Comparison of ENCODE assay signal across 18 cellular contexts in genomic region chr12:58099476-58099875, GRCh38.
DNase-seq lines count a peak whose midpoint lies in the region; ATAC-seq and TF ChIP-seq lines count a peak whose summit lies in the region.
"Had no signal": no experiment of that assay in that cellular context is flagged by ENCODE, and none has a peak within 500 bp of the region (broad histone marks: within the 10 kb centered on the region; RNA-seq: fewer than 3 reads in every experiment).

No MANE protein-coding gene starts in this region.

- H3K4me3 ChIP-seq in gastrocnemius medialis (no peak overlapping the region), WERI-Rb-1 (ENCODE audit: low read depth, low read length) (no peak overlapping the region)
- H3K4me3 ChIP-seq: GM23338 had no signal

- H3K27ac ChIP-seq in gastrocnemius medialis (peak overlapping the region; percentile 21 to 67 (median 40)), WERI-Rb-1 (no peak overlapping the region)

- intact Hi-C loops in gastrocnemius medialis (cut with DNase I; ENCODE audit: low total_unique reads), result no loop called here
- intact Hi-C loops in activated T-helper 2 cell treated with anti-CD3 and anti-CD28 coated beads, Interferon-gamma antibody, Interleukin-2, Interleukin-4, amounts not matched to agents 10 μg/mL and 5 μg/mL and 100 μg/mL, durations not matched to agents 14 hours and 24 hours and 36 hours (cut with micrococcal nuclease), result no loop called here

- no peaks in the 10 kb centered on the region for H3K9me3 Mint-ChIP-seq in activated T-helper 2 cell treated with anti-CD3 and anti-CD28 coated beads, Interferon-gamma antibody, Interleukin-2, Interleukin-4, amounts not matched to agents 10 μg/mL and 5 μg/mL and 100 μg/mL, durations not matched to agents 14 hours and 24 hours and 36 hours

- TF ChIP-seq POLR2A in gastrocnemius medialis (IDR thresholded peaks at IDR 0.05), result no peak

- TF ChIP-seq CTCF in gastrocnemius medialis (IDR thresholded peaks at IDR 0.05 in 4 of 5, conservative IDR thresholded peaks at IDR 0.05 in 1 of 5), result no peak
- TF ChIP-seq CTCF in WERI-Rb-1 (IDR thresholded peaks at IDR 0.05; ENCODE audit: low read depth, low read length), result no peak

- H3K36me3 Mint-ChIP-seq in activated T-helper 2 cell treated with anti-CD3 and anti-CD28 coated beads, Interferon-gamma antibody, Interleukin-2, Interleukin-4, amounts not matched to agents 10 μg/mL and 5 μg/mL and 100 μg/mL, durations not matched to agents 14 hours and 24 hours and 36 hours (ENCODE audit: low read depth), result no peaks in the 10 kb centered on the region
- H3K36me3 Mint-ChIP-seq: CD4-positive, alpha-beta memory T cell had no signal

- H3K27me3 Mint-ChIP-seq in activated T-helper 2 cell treated with anti-CD3 and anti-CD28 coated beads, Interferon-gamma antibody, Interleukin-2, Interleukin-4, amounts not matched to agents 10 μg/mL and 5 μg/mL and 100 μg/mL, durations not matched to agents 14 hours and 24 hours and 36 hours (ENCODE audit: low read depth), result no peaks in the 10 kb centered on the region

- no peak overlapping the region for H3K4me3 Mint-ChIP-seq in activated T-helper 2 cell treated with anti-CD3 and anti-CD28 coated beads, Interferon-gamma antibody, Interleukin-2, Interleukin-4, amounts not matched to agents 10 μg/mL and 5 μg/mL and 100 μg/mL, durations not matched to agents 14 hours and 24 hours and 36 hours (ENCODE audit: low read depth)
- H3K4me3 Mint-ChIP-seq: CD4-positive, alpha-beta memory T cell; GM23338; H9 had no signal

- no peak overlapping the region for H3K27ac Mint-ChIP-seq in activated T-helper 2 cell treated with anti-CD3 and anti-CD28 coated beads, Interferon-gamma antibody, Interleukin-2, Interleukin-4, amounts not matched to agents 10 μg/mL and 5 μg/mL and 100 μg/mL, durations not matched to agents 14 hours and 24 hours and 36 hours
- H3K27ac Mint-ChIP-seq: CD4-positive, alpha-beta memory T cell; GM23338 had no signal

- H3K36me3 ChIP-seq in gastrocnemius medialis (no peaks in the 10 kb centered on the region), WERI-Rb-1 (no peaks in the 10 kb centered on the region)

- H3K27me3 ChIP-seq in gastrocnemius medialis, result no peaks in the 10 kb centered on the region
- no peaks in the 10 kb centered on the region for H3K27me3 ChIP-seq in WERI-Rb-1 (ENCODE audit: insufficient read depth, low read depth, severe bottlenecking)

- peak; percentile 42 to 78 for ATAC-seq in gastrocnemius medialis
- ATAC-seq: GM23338, HCT116 had no signal

- no peaks in the 10 kb centered on the region for H3K4me1 Mint-ChIP-seq in activated T-helper 2 cell treated with anti-CD3 and anti-CD28 coated beads, Interferon-gamma antibody, Interleukin-2, Interleukin-4, amounts not matched to agents 10 μg/mL and 5 μg/mL and 100 μg/mL, durations not matched to agents 14 hours and 24 hours and 36 hours (ENCODE audit: low read depth)
- H3K4me1 Mint-ChIP-seq: CD4-positive, alpha-beta memory T cell; GM23338; H9 had no signal

- in situ Hi-C loops in gastrocnemius medialis (cut with MboI; ENCODE audit: low sequenced_read_pairs in 4 of 4), result no loop called here

- peak; percentile 9 for DNase-seq in ELR (ENCODE audit: low read depth)
- peak; percentile 27 for DNase-seq in RPMI7951 (ENCODE audit: low read depth)
- peak; percentile 3 for DNase-seq in iris pigment epithelial cell (ENCODE audit: low read depth)
- DNase-seq in gastrocnemius medialis, result no peak
- no peak for DNase-seq in WERI-Rb-1
- no peak for DNase-seq in midbrain (lab: John Stamatoyannopoulos, UW)
- DNase-seq in medulla oblongata (ENCODE audit: extremely low spot score), result no peak
- no peak for DNase-seq in activated T-helper 2 cell treated with anti-CD3 and anti-CD28 coated beads, Interferon-gamma antibody, Interleukin-2, Interleukin-4, amounts not matched to agents 10 μg/mL and 5 μg/mL and 100 μg/mL, durations not matched to agents 14 hours and 24 hours and 36 hours (ENCODE audit: low spot score)
- DNase-seq: C1 segment of cervical spinal cord; Caco-2; CD4-positive, alpha-beta memory T cell; DMS153; DND-41; EL; GF-D8; H9 had no signal

- peaks cover 3 to 9% of the 10 kb centered on the region in 2 donors for H3K4me1 ChIP-seq in gastrocnemius medialis
- H3K4me1 ChIP-seq: Caco-2 had no signal

- H3K9me3 ChIP-seq in gastrocnemius medialis (peaks cover 0 to 5% (median 0%) of the 10 kb centered on the region in 3 donors), WERI-Rb-1 (ENCODE audit: severe bottlenecking) (peaks cover 3% of the 10 kb centered on the region)
- H3K9me3 ChIP-seq: Caco-2 had no signal

Comparison
In these comparisons a context has a peak if more than half of its experiments do, and no peak if none do; other contexts are left out.
1. DNase-seq: peak in ELR (single experiment), RPMI7951 (single experiment) and iris pigment epithelial cell (single experiment); none in gastrocnemius medialis (0 of 2), WERI-Rb-1 (single experiment), midbrain (single experiment), medulla oblongata (single experiment) and activated T-helper 2 cell treated with anti-CD3 and anti-CD28 coated beads, Interferon-gamma antibody, Interleukin-2, Interleukin-4, amounts not matched to agents 10 μg/mL and 5 μg/mL and 100 μg/mL, durations not matched to agents 14 hours and 24 hours and 36 hours (single experiment).